In genomic region chr3:150503402-150504099, GRCh38 we compare ENCODE assay signal across 35 cellular contexts. TPM values are rescaled to one million over a fixed set of nuclear protein-coding genes. Genes with fewer than 3 reads are reported as not detected.
DNase-seq lines count a peak whose midpoint lies in the region; ATAC-seq and TF ChIP-seq lines count a peak whose summit lies in the region.
"Had no signal": no experiment of that assay in that cellular context is flagged by ENCODE, and none has a peak within 500 bp of the region (broad histone marks: within the 10 kb centered on the region; RNA-seq: fewer than 3 reads in every experiment).

No MANE protein-coding gene starts in this region.

- no peak overlapping the region for H4K91ac ChIP-seq in IMR-90 (ENCODE audit: insufficient read depth, low read depth, low read length)

- H3K36me3 ChIP-seq in DND-41 (ENCODE audit: insufficient read depth, low read length) = no peaks in the 10 kb centered on the region
- no peaks in the 10 kb centered on the region for H3K36me3 ChIP-seq in IMR-90 (ENCODE audit: control insufficient read depth, insufficient read depth, low read length)
- H3K36me3 ChIP-seq: gastroesophageal sphincter, Peyer's patch had no signal

- no peak overlapping the region for H3K18ac ChIP-seq in IMR-90 (ENCODE audit: low read depth, low read length)

- H3K36me3 Mint-ChIP-seq in activated naive CD4-positive, alpha-beta T cell treated with anti-CD3 and anti-CD28 coated beads, Interleukin-2, amount 10 ng/mL, durations not matched to agents 7 days and 5 days = peaks cover 4% of the 10 kb centered on the region
- H3K36me3 Mint-ChIP-seq: natural killer cell had no signal

- peaks cover 20% of the 10 kb centered on the region for H3K27me3 Mint-ChIP-seq in activated naive CD4-positive, alpha-beta T cell treated with anti-CD3 and anti-CD28 coated beads, Interleukin-2, amount 10 ng/mL, durations not matched to agents 7 days and 5 days
- H3K27me3 Mint-ChIP-seq: brain had no signal

- no peaks in the 10 kb centered on the region for H3K4me1 ChIP-seq in DND-41 (ENCODE audit: insufficient read depth, low read length)
- H3K4me1 ChIP-seq in IMR-90 (ENCODE audit: control insufficient read depth, insufficient read depth, low read length) = no peaks in the 10 kb centered on the region
- H3K4me1 ChIP-seq: gastroesophageal sphincter, Peyer's patch had no signal

- CTCF ChIA-PET in IMR-90 (lab: Yijun Ruan, JAX) = interaction anchor here (0.6 kb wide), 1 partner anchor 25 kb away, joined by 3 read pairs; no protein-coding TSS in a partner anchor
- CTCF ChIA-PET in activated naive CD4-positive, alpha-beta T cell treated with anti-CD3 and anti-CD28 coated beads, Interleukin-2, amount 10 ng/mL, durations not matched to agents 7 days and 5 days (lab: Charles Lee) = interaction anchor here (0.9 kb wide), 1 partner anchor 8 kb away, joined by 4 read pairs; no protein-coding TSS in a partner anchor

- H2AK9ac ChIP-seq in IMR-90 (replicated peaks; ENCODE audit: low read depth, low read length, poor library complexity) = no peak overlapping the region

- H3K23ac ChIP-seq in IMR-90 (ENCODE audit: low read depth, low read length) = no peak overlapping the region; the same call in 1 of the 2 replicates

- no peak overlapping the region for H2BK15ac ChIP-seq in IMR-90 (ENCODE audit: low read depth, low read length)

- peak; percentile 33; the same call in 1 of the 3 replicates for ATAC-seq in DND-41 (ENCODE audit: insufficient read depth, low read depth)
- no peak for ATAC-seq in IMR-90 (ENCODE audit: low read depth)
- ATAC-seq in sciatic nerve = peak; percentile 20
- ATAC-seq in HG03196 (IDR thresholded peaks at IDR 0.05; ENCODE audit: unreplicated experiment) = no peak
- ATAC-seq in HG03565 (IDR thresholded peaks at IDR 0.05; ENCODE audit: unreplicated experiment) = no peak
- ATAC-seq in HG03520 (IDR thresholded peaks at IDR 0.05; ENCODE audit: unreplicated experiment) = no peak
- ATAC-seq: gastroesophageal sphincter, left cardiac atrium, mucosa of descending colon, natural killer cell had no signal

- H3K27ac Mint-ChIP-seq in activated naive CD4-positive, alpha-beta T cell treated with anti-CD3 and anti-CD28 coated beads, Interleukin-2, amount 10 ng/mL, durations not matched to agents 7 days and 5 days = no peak overlapping the region
- H3K27ac Mint-ChIP-seq: activated CD4-positive, alpha-beta memory T cell treated with anti-CD3 and anti-CD28 coated beads, Interleukin-2, amount 10 ng/mL, durations not matched to agents 7 days and 5 days; activated naive CD4-positive, alpha-beta T cell treated with anti-CD3 and anti-CD28 coated beads for 36 hours; brain; CD4-positive, alpha-beta T cell; immature natural killer cell; natural killer cell had no signal

- in situ Hi-C loops in IMR-90 (cut with MboI; ENCODE audit: low sequenced_read_pairs) = loop anchor here (10.0 kb wide), 1 partner anchor 569 kb away; no protein-coding TSS in a partner anchor

- H3K9me3 ChIP-seq in DND-41 (ENCODE audit: insufficient read depth, low read length, severe bottlenecking) (peaks cover 7% of the 10 kb centered on the region), IMR-90 (ENCODE audit: control insufficient read depth, insufficient read depth, low read length) (peaks cover 6% of the 10 kb centered on the region; the same call in 1 of the 2 replicates)
- H3K9me3 ChIP-seq: gastroesophageal sphincter, mucosa of descending colon had no signal

- no peak overlapping the region for H2AK5ac ChIP-seq in IMR-90 (ENCODE audit: low read depth, low read length)

- TF ChIP-seq CTCF in DND-41 (IDR thresholded peaks at IDR 0.05; ENCODE audit: borderline replicate concordance, extremely low read depth, low read length, poor library complexity, severe bottlenecking) = peak; percentile 9
- no peak for TF ChIP-seq CTCF in IMR-90 (conservative IDR thresholded peaks at IDR 0.05; ENCODE audit: low read depth, low read length)
- TF ChIP-seq CTCF in choroid plexus epithelial cell (conservative IDR thresholded peaks at IDR 0.05; ENCODE audit: low read depth, low read length) = peak; percentile 17

- H3K27ac ChIP-seq in DND-41 (ENCODE audit: low read length) = no peak overlapping the region
- no peak overlapping the region for H3K27ac ChIP-seq in IMR-90 (ENCODE audit: insufficient read depth, low read length)
- H3K27ac ChIP-seq: dorsolateral prefrontal cortex, gastroesophageal sphincter, Peyer's patch had no signal

- H3K79me2 ChIP-seq in DND-41 (ENCODE audit: insufficient read depth, low read length) = no peaks in the 10 kb centered on the region

- no peak overlapping the region for H3K4me3 ChIP-seq in DND-41 (ENCODE audit: low read depth in 1 of 2, low read length in 2 of 2)
- H3K4me3 ChIP-seq in IMR-90 (ENCODE audit: insufficient read depth, low read depth, low read length) = no peak overlapping the region
- H3K4me3 ChIP-seq in choroid plexus epithelial cell (ENCODE audit: low read depth, low read length) = no peak overlapping the region
- H3K4me3 ChIP-seq: dorsolateral prefrontal cortex, gastroesophageal sphincter, lung, MG63, mucosa of descending colon, Peyer's patch had no signal

- H4K8ac ChIP-seq in IMR-90 (ENCODE audit: low read depth in 2 of 2, low read length in 2 of 2) = no peak overlapping the region

- H3K14ac ChIP-seq in IMR-90 (replicated peaks; ENCODE audit: low read depth, low read length) = no peak overlapping the region

- 92% methylated on average over 2 of the region's 5 CpGs; no CpG with 5 or more reads in 1 of the 2 experiments for WGBS in IMR-90 (ENCODE audit: extremely low coverage in 2 of 2, insufficient read length in 1 of 2), 2 experiments

- H2AFZ ChIP-seq in DND-41 (ENCODE audit: low read depth, low read length) = no peak overlapping the region
- H2AFZ ChIP-seq in IMR-90 (replicated peaks; ENCODE audit: low read length, poor library complexity) = peak overlapping the region; percentile 49

- no peak overlapping the region for H2BK5ac ChIP-seq in IMR-90 (ENCODE audit: low read depth, low read length, poor library complexity, severe bottlenecking)

- H3K9me1 ChIP-seq in IMR-90 (ENCODE audit: insufficient read depth, low read length) = no peaks in the 10 kb centered on the region

- H4K5ac ChIP-seq in IMR-90 (ENCODE audit: low read depth, low read length) = no peak overlapping the region

- no peak overlapping the region for H3K4me3 Mint-ChIP-seq in activated naive CD4-positive, alpha-beta T cell treated with anti-CD3 and anti-CD28 coated beads, Interleukin-2, amount 10 ng/mL, durations not matched to agents 7 days and 5 days
- H3K4me3 Mint-ChIP-seq: activated CD4-positive, alpha-beta memory T cell treated with anti-CD3 and anti-CD28 coated beads, Interleukin-2, amount 10 ng/mL, durations not matched to agents 7 days and 5 days; activated naive CD4-positive, alpha-beta T cell treated with anti-CD3 and anti-CD28 coated beads for 36 hours; brain; CD4-positive, alpha-beta T cell; immature natural killer cell; natural killer cell had no signal

- TF ChIP-seq RAD21 in IMR-90 (IDR thresholded peaks at IDR 0.05; ENCODE audit: low read length) = no peak

- H3K4me2 ChIP-seq in DND-41 (ENCODE audit: insufficient read depth, low read length) = no peak overlapping the region
- H3K4me2 ChIP-seq in IMR-90 (ENCODE audit: low read depth, low read length) = no peak overlapping the region

- H3K4ac ChIP-seq in IMR-90 (ENCODE audit: low read depth, low read length) = no peak overlapping the region

- no peak overlapping the region for H2BK20ac ChIP-seq in IMR-90 (ENCODE audit: low read depth, low read length)

- no peak overlapping the region for H2BK120ac ChIP-seq in IMR-90 (ENCODE audit: low read depth, low read length)

- POLR2A ChIA-PET in IMR-90 (lab: Charles Lee; ENCODE audit: unreplicated experiment) = no interaction called here

- H3K4me1 Mint-ChIP-seq in activated naive CD4-positive, alpha-beta T cell treated with anti-CD3 and anti-CD28 coated beads, Interleukin-2, amount 10 ng/mL, durations not matched to agents 7 days and 5 days = no peaks in the 10 kb centered on the region
- H3K4me1 Mint-ChIP-seq: activated CD4-positive, alpha-beta memory T cell treated with anti-CD3 and anti-CD28 coated beads, Interleukin-2, amount 10 ng/mL, durations not matched to agents 7 days and 5 days; brain; immature natural killer cell; natural killer cell had no signal

- H4K20me1 ChIP-seq in DND-41 (ENCODE audit: insufficient read depth, low read length) (no peaks in the 10 kb centered on the region), IMR-90 (ENCODE audit: insufficient read depth, low read length) (no peaks in the 10 kb centered on the region)

- no TSS peak for BruUV-seq in IMR-90 (replicated peaks; lab: Mats Ljungman, UMichigan)

- H3K79me1 ChIP-seq in IMR-90 (ENCODE audit: low read depth in 1 of 2, low read length in 2 of 2) = no peaks in the 10 kb centered on the region

- H3K9ac ChIP-seq in DND-41 (ENCODE audit: low read depth, low read length) (no peak overlapping the region), IMR-90 (ENCODE audit: low read depth, low read length) (no peak overlapping the region)

- no peak for TF ChIP-seq POLR2A in IMR-90 (IDR thresholded peaks at IDR 0.05; ENCODE audit: low read depth, low read length)

- intact Hi-C loops in IMR-90 (cut with micrococcal nuclease) = no loop called here
- intact Hi-C loops in sciatic nerve (cut with DNase I) = loop anchor here (10.0 kb wide), 1 partner anchor 269 kb away; no protein-coding TSS in a partner anchor

- dilution Hi-C loops in IMR-90 (cut with HindIII; ENCODE audit: low sequenced_read_pairs, unreplicated experiment) = no loop called here

- no peak overlapping the region for H3K56ac ChIP-seq in IMR-90 (ENCODE audit: extremely low read depth, insufficient read depth, low read length)

- no peak for DNase-seq in DND-41
- DNase-seq in IMR-90 = no peak
- no peak for DNase-seq in choroid plexus epithelial cell (ENCODE audit: low read depth)
- no peak for DNase-seq in sciatic nerve (ENCODE audit: low spot score)
- no peak for DNase-seq in activated naive CD4-positive, alpha-beta T cell treated with anti-CD3 and anti-CD28 coated beads, Interleukin-2, amount 10 ng/mL, durations not matched to agents 7 days and 5 days
- DNase-seq: activated CD4-positive, alpha-beta memory T cell treated with anti-CD3 and anti-CD28 coated beads, Interleukin-2, amount 10 ng/mL, durations not matched to agents 7 days and 5 days; activated CD4-positive, alpha-beta T cell treated with anti-CD3 and anti-CD28 coated beads for 1 hour; activated CD8-positive, alpha-beta memory T cell treated with anti-CD3 and anti-CD28 coated beads, Interleukin-2, amount 50 U/mL, for 4 hours; activated naive CD4-positive, alpha-beta T cell treated with anti-CD3 and anti-CD28 coated beads for 36 hours; AML-193; CD4-positive, alpha-beta T cell; dorsolateral prefrontal cortex; HCEC 1CT; hippocampal formation; immature natural killer cell; KBM-7; left cardiac atrium; MG63; mucosa of descending colon; natural killer cell; NCI-H2029 treated with DMSO at 0.1 percent for 48 hours; NCI-H526 treated with DMSO at 0.1 percent for 48 hours; occipital lobe; Peyer's patch; SHP77; stimulated activated CD4-positive, alpha-beta T cell treated with anti-CD3 and anti-CD28 coated beads, Interleukin-15, amount 100 ng/mL, for 24 hours; stimulated activated CD4-positive, alpha-beta T cell treated with anti-CD3 and anti-CD28 coated beads, Interleukin-4, amount 100 ng/mL, for 4 hours; substantia nigra; T-helper 2 cell had no signal

- H3K9me3 Mint-ChIP-seq in activated naive CD4-positive, alpha-beta T cell treated with anti-CD3 and anti-CD28 coated beads, Interleukin-2, amount 10 ng/mL, durations not matched to agents 7 days and 5 days = peaks cover 8% of the 10 kb centered on the region
- H3K9me3 Mint-ChIP-seq: CD4-positive, alpha-beta T cell; natural killer cell had no signal

- H3K27me3 ChIP-seq in DND-41 (ENCODE audit: insufficient read depth, low read length, poor library complexity) (peaks cover under 1% of the 10 kb centered on the region), IMR-90 (ENCODE audit: control insufficient read depth, insufficient read depth, low read length) (peaks cover 4% of the 10 kb centered on the region; the same call in 1 of the 2 replicates)
- H3K27me3 ChIP-seq: dorsolateral prefrontal cortex, gastroesophageal sphincter, MG63, Peyer's patch had no signal

RNA-seq across cellular contexts. Expression of gene SERP1, which starts 42.7 kb away (rescaled TPM):
- total RNA-seq in IMR-90 (2012; rRNA removed) = 64.0 and 111 TPM in 2 replicates
- 73.4 and 106 TPM in 2 replicates for polyA plus RNA-seq in IMR-90 (2012; rRNA removed)
- 397 and 526 TPM in 2 replicates for polyA plus RNA-seq in IMR-90 (2012; cell fraction: cytosol; rRNA removed)
- 154 and 304 TPM in 2 replicates for polyA plus RNA-seq in IMR-90 (2012; cell fraction: nucleus; rRNA removed; ENCODE audit: low replicate concordance)
- total RNA-seq in sciatic nerve = 72.3 TPM

RNA-seq across cellular contexts. Expression of gene EIF2A, which starts 43.0 kb away (rescaled TPM):
- 138 and 166 TPM in 2 replicates for total RNA-seq in IMR-90 (2012; rRNA removed)
- 58.6 and 61.2 TPM in 2 replicates for polyA plus RNA-seq in IMR-90 (2012; rRNA removed)
- 22.8 and 26.1 TPM in 2 replicates for polyA plus RNA-seq in IMR-90 (2012; cell fraction: cytosol; rRNA removed)
- 11.6 and 71.5 TPM in 2 replicates for polyA plus RNA-seq in IMR-90 (2012; cell fraction: nucleus; rRNA removed; ENCODE audit: low replicate concordance)
- 70.9 TPM for total RNA-seq in sciatic nerve

Comparison
In these comparisons a context has a peak if more than half of its experiments do, and no peak if none do; other contexts are left out.
1. ATAC-seq: peak in DND-41 (single experiment) and sciatic nerve (single experiment); none in IMR-90 (single experiment), HG03196 (single experiment), HG03565 (single experiment) and HG03520 (single experiment).